Comparison of ENCODE assay signal across 14 cellular contexts in the genomic region with DNA sequence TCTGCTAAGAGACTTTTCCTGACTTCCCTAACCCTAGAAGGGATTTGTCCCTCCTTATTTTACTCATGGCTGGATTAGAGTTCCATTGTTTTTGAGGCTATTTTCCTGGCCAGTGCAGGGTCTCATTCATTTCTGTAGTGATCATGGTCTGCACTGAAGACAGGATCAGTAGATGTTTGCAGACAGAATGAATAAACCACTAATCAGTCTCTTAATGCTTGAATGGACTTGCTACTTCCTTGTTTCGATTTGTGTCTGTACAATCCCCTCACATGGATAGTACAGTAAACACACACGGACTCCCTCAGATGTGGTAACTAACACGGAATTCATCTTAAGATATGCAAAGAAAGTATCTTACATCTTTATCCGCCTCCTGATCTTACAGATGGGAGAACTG.
DNase-seq lines count a peak whose midpoint lies in the region; ATAC-seq lines count a peak whose summit lies in the region.
"Had no signal": no experiment of that assay in that cellular context is flagged by ENCODE, and none has a peak within 500 bp of the region (broad histone marks: within the 10 kb centered on the region; RNA-seq: fewer than 3 reads in every experiment).

No MANE protein-coding gene starts in this region.

- H3K4me3 ChIP-seq in BLaER1 = peak overlapping the region; percentile 46; the same call in 1 of the 2 replicates
- H3K4me3 ChIP-seq: upper lobe of right lung had no signal

- H3K27me3 ChIP-seq in BLaER1 = no peaks in the 10 kb centered on the region

- H4K20me1 ChIP-seq in BLaER1 = peaks cover 15% of the 10 kb centered on the region; the same call in 1 of the 2 replicates

- no peak overlapping the region for H3K27ac ChIP-seq in BLaER1
- H3K27ac ChIP-seq: brain microvascular endothelial cell, upper lobe of right lung had no signal

- ATAC-seq in GM18867 (IDR thresholded peaks at IDR 0.05; ENCODE audit: unreplicated experiment) = peak; percentile 92
- peak; percentile 82 for ATAC-seq in HG02610 (IDR thresholded peaks at IDR 0.05; ENCODE audit: unreplicated experiment)
- ATAC-seq in HG03521 (IDR thresholded peaks at IDR 0.05; ENCODE audit: unreplicated experiment) = peak; percentile 34
- ATAC-seq: effector memory CD8-positive, alpha-beta T cell; upper lobe of right lung had no signal

- H3K4me2 ChIP-seq in BLaER1 = peak overlapping the region; percentile 77

- no peaks in the 10 kb centered on the region for H3K36me3 ChIP-seq in BLaER1
- H3K36me3 ChIP-seq: brain microvascular endothelial cell, upper lobe of right lung had no signal

- no peak overlapping the region for H3K9ac ChIP-seq in BLaER1

- 0 out of 2 replicates have a peak, but pooled peaks cover 3% of the 10 kb centered on the region for H3K9me3 ChIP-seq in BLaER1
- H3K9me3 ChIP-seq: upper lobe of right lung had no signal

- H3K4me1 ChIP-seq in BLaER1 = peaks cover 17% of the 10 kb centered on the region
- H3K4me1 ChIP-seq: upper lobe of right lung had no signal

- in situ Hi-C loops in ACHN (cut with HindIII; ENCODE audit: low pct_ligation_motif_present, low pct_unique_long_range_greater_than_20kb, low sequenced_read_pairs) = loop anchor here (25.0 kb wide), 2 partner anchors 261 to 711 kb away; no protein-coding TSS in a partner anchor

- DNase-seq in stimulated activated CD4-positive, alpha-beta T cell treated with anti-CD3 and anti-CD28 coated beads, Interleukin-15, amount 100 ng/mL, for 24 hours = no peak
- DNase-seq in RKO (ENCODE audit: low spot score) = no peak
- DNase-seq in activated T-cell treated with anti-CD3 and anti-CD28 coated beads, Interleukin-2, amount 50 U/mL, for 48 hours = no peak
- DNase-seq in ACHN = no peak
- DNase-seq: activated CD4-positive, alpha-beta memory T cell treated with anti-CD3 and anti-CD28 coated beads, Interleukin-2, amount 10 ng/mL, durations not matched to agents 7 days and 5 days; activated gamma-delta T cell treated with Interleukin-2 at 50 U/mL for 16 hours; brain microvascular endothelial cell; effector memory CD8-positive, alpha-beta T cell; NCI-H2107; upper lobe of right lung had no signal

Comparison
In these comparisons a context has a peak if more than half of its experiments do, and no peak if none do; other contexts are left out.
1. ATAC-seq: peak in every context shown above with its lines; median percentile 92 in GM18867; 82 in HG02610; 34 in HG03521.